In the genomic region with DNA sequence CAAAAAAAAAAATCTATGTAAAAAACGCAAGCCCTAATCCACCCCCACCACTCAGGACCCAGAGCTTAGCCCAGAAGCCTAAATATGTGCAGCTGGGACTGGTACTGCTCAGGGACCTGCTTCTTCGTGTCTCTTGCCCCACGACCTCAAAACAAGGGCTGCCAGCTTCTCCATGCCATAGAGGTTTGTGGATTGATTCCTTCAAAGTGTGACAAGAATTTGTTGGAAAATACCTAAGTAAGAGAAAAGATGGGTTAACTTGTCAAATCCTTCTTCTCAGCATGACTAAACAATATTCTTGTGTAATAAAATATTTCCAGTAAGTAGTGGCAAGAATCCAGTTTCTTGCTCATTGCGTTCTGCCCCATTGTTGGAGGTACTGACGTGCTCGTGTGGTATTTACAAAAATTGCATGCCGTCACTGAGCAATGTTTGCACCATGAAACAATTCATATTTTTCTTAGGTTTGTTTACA, we compare ENCODE assay signal across 1 cellular context.
TF ChIP-seq lines count a peak whose summit lies in the region.

No MANE protein-coding gene starts in this region.

TF ChIP-seq in A549, 52 proteins besides CTCF, POLR2A, EP300 and RAD21 (continued from another document):
- TF ChIP-seq, protein P1, sequence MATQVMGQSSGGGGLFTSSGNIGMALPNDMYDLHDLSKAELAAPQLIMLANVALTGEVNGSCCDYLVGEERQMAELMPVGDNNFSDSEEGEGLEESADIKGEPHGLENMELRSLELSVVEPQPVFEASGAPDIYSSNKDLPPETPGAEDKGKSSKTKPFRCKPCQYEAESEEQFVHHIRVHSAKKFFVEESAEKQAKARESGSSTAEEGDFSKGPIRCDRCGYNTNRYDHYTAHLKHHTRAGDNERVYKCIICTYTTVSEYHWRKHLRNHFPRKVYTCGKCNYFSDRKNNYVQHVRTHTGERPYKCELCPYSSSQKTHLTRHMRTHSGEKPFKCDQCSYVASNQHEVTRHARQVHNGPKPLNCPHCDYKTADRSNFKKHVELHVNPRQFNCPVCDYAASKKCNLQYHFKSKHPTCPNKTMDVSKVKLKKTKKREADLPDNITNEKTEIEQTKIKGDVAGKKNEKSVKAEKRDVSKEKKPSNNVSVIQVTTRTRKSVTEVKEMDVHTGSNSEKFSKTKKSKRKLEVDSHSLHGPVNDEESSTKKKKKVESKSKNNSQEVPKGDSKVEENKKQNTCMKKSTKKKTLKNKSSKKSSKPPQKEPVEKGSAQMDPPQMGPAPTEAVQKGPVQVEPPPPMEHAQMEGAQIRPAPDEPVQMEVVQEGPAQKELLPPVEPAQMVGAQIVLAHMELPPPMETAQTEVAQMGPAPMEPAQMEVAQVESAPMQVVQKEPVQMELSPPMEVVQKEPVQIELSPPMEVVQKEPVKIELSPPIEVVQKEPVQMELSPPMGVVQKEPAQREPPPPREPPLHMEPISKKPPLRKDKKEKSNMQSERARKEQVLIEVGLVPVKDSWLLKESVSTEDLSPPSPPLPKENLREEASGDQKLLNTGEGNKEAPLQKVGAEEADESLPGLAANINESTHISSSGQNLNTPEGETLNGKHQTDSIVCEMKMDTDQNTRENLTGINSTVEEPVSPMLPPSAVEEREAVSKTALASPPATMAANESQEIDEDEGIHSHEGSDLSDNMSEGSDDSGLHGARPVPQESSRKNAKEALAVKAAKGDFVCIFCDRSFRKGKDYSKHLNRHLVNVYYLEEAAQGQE (IDR thresholded peaks at IDR 0.05): no peak
- TF ChIP-seq, protein P2, sequence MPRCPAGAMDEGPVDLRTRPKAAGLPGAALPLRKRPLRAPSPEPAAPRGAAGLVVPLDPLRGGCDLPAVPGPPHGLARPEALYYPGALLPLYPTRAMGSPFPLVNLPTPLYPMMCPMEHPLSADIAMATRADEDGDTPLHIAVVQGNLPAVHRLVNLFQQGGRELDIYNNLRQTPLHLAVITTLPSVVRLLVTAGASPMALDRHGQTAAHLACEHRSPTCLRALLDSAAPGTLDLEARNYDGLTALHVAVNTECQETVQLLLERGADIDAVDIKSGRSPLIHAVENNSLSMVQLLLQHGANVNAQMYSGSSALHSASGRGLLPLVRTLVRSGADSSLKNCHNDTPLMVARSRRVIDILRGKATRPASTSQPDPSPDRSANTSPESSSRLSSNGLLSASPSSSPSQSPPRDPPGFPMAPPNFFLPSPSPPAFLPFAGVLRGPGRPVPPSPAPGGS (IDR thresholded peaks at IDR 0.05): peak; percentile 98
- TF ChIP-seq KDM5A (IDR thresholded peaks at IDR 0.05) (no peak), KDM1A (IDR thresholded peaks at IDR 0.05; ENCODE audit: low read depth) (no peak), MAFK (IDR thresholded peaks at IDR 0.05; ENCODE audit: partially characterized antibody) (peak; percentile 98), CHD2 (IDR thresholded peaks at IDR 0.05; ENCODE audit: low read length, partially characterized antibody) (no peak), EHMT2 (IDR thresholded peaks at IDR 0.05; ENCODE audit: low read depth) (no peak), ZNF302 (CRISPR knock-in tag; IDR thresholded peaks at IDR 0.05) (no peak), HOXB5 (CRISPR knock-in tag; IDR thresholded peaks at IDR 0.05) (peak; percentile 88), HEYL (CRISPR knock-in tag; IDR thresholded peaks at IDR 0.05) (0 out of 2 replicates have a peak, but pooled peaks have one; percentile 39), FOXS1 (CRISPR knock-in tag; IDR thresholded peaks at IDR 0.05) (peak; percentile 79; the same call in 1 of the 2 replicates), EHF (CRISPR knock-in tag; IDR thresholded peaks at IDR 0.05) (no peak), RNF2 (IDR thresholded peaks at IDR 0.05; ENCODE audit: borderline replicate concordance, low read depth) (no peak), CBX8 (IDR thresholded peaks at IDR 0.05) (no peak), RCOR1 (IDR thresholded peaks at IDR 0.05; ENCODE audit: low read depth, low read length) (no peak), MYC (IDR thresholded peaks at IDR 0.05; ENCODE audit: borderline replicate concordance, low read length) (no peak), JUN (IDR thresholded peaks at IDR 0.05) (peak; percentile 100), RARB (CRISPR knock-in tag; IDR thresholded peaks at IDR 0.05) (peak; percentile 89), SMC3 (IDR thresholded peaks at IDR 0.05) (peak; percentile 56), PHF8 (IDR thresholded peaks at IDR 0.05; ENCODE audit: borderline replicate concordance, low read depth) (no peak), ZC3H11A (IDR thresholded peaks at IDR 0.05) (no peak), ZFP36 (IDR thresholded peaks at IDR 0.05; ENCODE audit: borderline replicate concordance, partially characterized antibody) (no peak), BHLHE40 (IDR thresholded peaks at IDR 0.05; ENCODE audit: low read depth, low read length) (no peak), HOXA7 (CRISPR knock-in tag; IDR thresholded peaks at IDR 0.05) (peak; percentile 82; the same call in 1 of the 2 replicates), CHD4 (IDR thresholded peaks at IDR 0.05; ENCODE audit: borderline replicate concordance) (no peak), RFX5 (IDR thresholded peaks at IDR 0.05) (no peak), CBX2 (IDR thresholded peaks at IDR 0.05; ENCODE audit: borderline replicate concordance, low read depth) (no peak)
- TF ChIP-seq, protein P3, sequence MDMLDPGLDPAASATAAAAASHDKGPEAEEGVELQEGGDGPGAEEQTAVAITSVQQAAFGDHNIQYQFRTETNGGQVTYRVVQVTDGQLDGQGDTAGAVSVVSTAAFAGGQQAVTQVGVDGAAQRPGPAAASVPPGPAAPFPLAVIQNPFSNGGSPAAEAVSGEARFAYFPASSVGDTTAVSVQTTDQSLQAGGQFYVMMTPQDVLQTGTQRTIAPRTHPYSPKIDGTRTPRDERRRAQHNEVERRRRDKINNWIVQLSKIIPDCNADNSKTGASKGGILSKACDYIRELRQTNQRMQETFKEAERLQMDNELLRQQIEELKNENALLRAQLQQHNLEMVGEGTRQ (IDR thresholded peaks at IDR 0.05): no peak
- TF ChIP-seq, protein P4, sequence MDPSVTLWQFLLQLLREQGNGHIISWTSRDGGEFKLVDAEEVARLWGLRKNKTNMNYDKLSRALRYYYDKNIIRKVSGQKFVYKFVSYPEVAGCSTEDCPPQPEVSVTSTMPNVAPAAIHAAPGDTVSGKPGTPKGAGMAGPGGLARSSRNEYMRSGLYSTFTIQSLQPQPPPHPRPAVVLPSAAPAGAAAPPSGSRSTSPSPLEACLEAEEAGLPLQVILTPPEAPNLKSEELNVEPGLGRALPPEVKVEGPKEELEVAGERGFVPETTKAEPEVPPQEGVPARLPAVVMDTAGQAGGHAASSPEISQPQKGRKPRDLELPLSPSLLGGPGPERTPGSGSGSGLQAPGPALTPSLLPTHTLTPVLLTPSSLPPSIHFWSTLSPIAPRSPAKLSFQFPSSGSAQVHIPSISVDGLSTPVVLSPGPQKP (IDR thresholded peaks at IDR 0.05; ENCODE audit: low read depth, low read length): no peak
- TF ChIP-seq, protein P5, sequence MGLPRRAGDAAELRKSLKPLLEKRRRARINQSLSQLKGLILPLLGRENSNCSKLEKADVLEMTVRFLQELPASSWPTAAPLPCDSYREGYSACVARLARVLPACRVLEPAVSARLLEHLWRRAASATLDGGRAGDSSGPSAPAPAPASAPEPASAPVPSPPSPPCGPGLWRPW (IDR thresholded peaks at IDR 0.05): peak; percentile 95
- TF ChIP-seq, protein P6, sequence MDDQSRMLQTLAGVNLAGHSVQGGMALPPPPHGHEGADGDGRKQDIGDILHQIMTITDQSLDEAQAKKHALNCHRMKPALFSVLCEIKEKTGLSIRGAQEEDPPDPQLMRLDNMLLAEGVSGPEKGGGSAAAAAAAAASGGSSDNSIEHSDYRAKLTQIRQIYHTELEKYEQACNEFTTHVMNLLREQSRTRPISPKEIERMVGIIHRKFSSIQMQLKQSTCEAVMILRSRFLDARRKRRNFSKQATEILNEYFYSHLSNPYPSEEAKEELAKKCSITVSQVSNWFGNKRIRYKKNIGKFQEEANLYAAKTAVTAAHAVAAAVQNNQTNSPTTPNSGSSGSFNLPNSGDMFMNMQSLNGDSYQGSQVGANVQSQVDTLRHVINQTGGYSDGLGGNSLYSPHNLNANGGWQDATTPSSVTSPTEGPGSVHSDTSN (IDR thresholded peaks at IDR 0.05): peak; percentile 85
- TF ChIP-seq, protein P7, sequence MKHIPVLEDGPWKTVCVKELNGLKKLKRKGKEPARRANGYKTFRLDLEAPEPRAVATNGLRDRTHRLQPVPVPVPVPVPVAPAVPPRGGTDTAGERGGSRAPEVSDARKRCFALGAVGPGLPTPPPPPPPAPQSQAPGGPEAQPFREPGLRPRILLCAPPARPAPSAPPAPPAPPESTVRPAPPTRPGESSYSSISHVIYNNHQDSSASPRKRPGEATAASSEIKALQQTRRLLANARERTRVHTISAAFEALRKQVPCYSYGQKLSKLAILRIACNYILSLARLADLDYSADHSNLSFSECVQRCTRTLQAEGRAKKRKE (CRISPR knock-in tag; IDR thresholded peaks at IDR 0.05; ENCODE audit: low read depth): peak; percentile 74; the same call in 1 of the 2 replicates
